In genomic region chr17:41324180-41325075, GRCh38 we compare ENCODE assay signal across 9 cellular contexts. TPM values are rescaled to one million over a fixed set of nuclear protein-coding genes. Genes with fewer than 3 reads are reported as not detected.
DNase-seq lines count a peak whose midpoint lies in the region; ATAC-seq and TF ChIP-seq lines count a peak whose summit lies in the region.
"Had no signal": no experiment of that assay in that cellular context is flagged by ENCODE, and none has a peak within 500 bp of the region (broad histone marks: within the 10 kb centered on the region; RNA-seq: fewer than 3 reads in every experiment).

No MANE protein-coding gene starts in this region.

- no peaks in the 10 kb centered on the region for H3K79me1 ChIP-seq in H9 (ENCODE audit: insufficient read depth, low read depth, low read length, poor library complexity, severe bottlenecking)

- H3K27ac ChIP-seq in CD4-positive, alpha-beta T cell (ENCODE audit: low read depth, low read length) = no peak overlapping the region
- no peak overlapping the region for H3K27ac ChIP-seq in H9 (ENCODE audit: insufficient read length, low read depth, low read length)
- no peak overlapping the region for H3K27ac ChIP-seq in WERI-Rb-1

- H3K14ac ChIP-seq in H9 (ENCODE audit: insufficient read depth, low read length) = no peak overlapping the region; the same call in 1 of the 2 replicates

- H3T11ph ChIP-seq in H9 (ENCODE audit: low read length) = no peak overlapping the region

- no peak overlapping the region for H3K4me3 Mint-ChIP-seq in CD4-positive, alpha-beta T cell
- 0 out of 5 replicates have a peak overlapping the region, but pooled peaks of 1 of the 2 experiments have one; percentile 16 for H3K4me3 Mint-ChIP-seq in H9
- H3K4me3 Mint-ChIP-seq: dendritic cell treated with granulocyte-macrophage colony-stimulating factor and Interleukin-4, amounts not matched to agents 40 ng/mL and 50 ng/mL, for 4 days had no signal

- no peak overlapping the region for H4K91ac ChIP-seq in H9 (ENCODE audit: insufficient read length, low read depth, low read length)

- H3K4ac ChIP-seq in H9 (ENCODE audit: low read depth, low read length) = no peak overlapping the region

- peak in 2 of 10 experiments; percentile 16 to 17 for DNase-seq in CD4-positive, alpha-beta T cell
- DNase-seq in H9 (peak; percentile 83), WERI-Rb-1 (no peak), left colon (peak in 1 of 2 donors; percentile 40), Kasumi-1 (lab: John Stamatoyannopoulos, UW) (no peak)

- POLR2A ChIA-PET in CD4-positive, alpha-beta T cell (lab: Charles Lee) = no interaction called here

- no peak overlapping the region for H3K18ac ChIP-seq in H9 (ENCODE audit: insufficient read length, low read depth, low read length)

- intact Hi-C loops in CD4-positive, alpha-beta T cell (cut with DNase I, micrococcal nuclease) = loop anchor here (5.0 to 10.0 kb wide), 9 partner anchors 92 to 522 kb away; partner anchors contain the start of genes KRTAP4-12 (in 1 of the 2), KRTAP4-16 (in 1 of the 2) and KRTAP9-3 (in 1 of the 2)
- intact Hi-C loops in left colon (cut with DNase I, micrococcal nuclease) = loop anchor here in 1 of 2 donors (5.0 kb wide), 1 partner anchor 417 kb away; no protein-coding TSS in a partner anchor

- no peak overlapping the region for H4K5ac ChIP-seq in H9 (ENCODE audit: insufficient read length, low read depth, low read length)

- H4K20me1 ChIP-seq in H9 (ENCODE audit: control insufficient read depth, insufficient read depth, insufficient read length) = no peaks in the 10 kb centered on the region

- H4K8ac ChIP-seq in H9 (replicated peaks; ENCODE audit: insufficient read length, low read depth, low read length) = no peak overlapping the region

- ATAC-seq in CD4-positive, alpha-beta T cell (ENCODE audit: poor library complexity) = no peak
- ATAC-seq in left colon (peak; percentile 82), HG02938 (IDR thresholded peaks at IDR 0.05; ENCODE audit: unreplicated experiment) (no peak), GM19351 (IDR thresholded peaks at IDR 0.05; ENCODE audit: unreplicated experiment) (no peak)
- ATAC-seq in activated CD4-positive, CD25-positive, alpha-beta regulatory T cell treated with anti-CD3 and anti-CD28 coated beads, Interleukin-2, amount 50 U/mL, for 24 hours = no peak

- no peak overlapping the region for H2AK5ac ChIP-seq in H9 (ENCODE audit: insufficient read length, low read length)

- H2BK20ac ChIP-seq in H9 (ENCODE audit: low read depth, low read length, poor library complexity, severe bottlenecking) = no peak overlapping the region

- H3K23me2 ChIP-seq in H9 (ENCODE audit: insufficient read length, low read depth, low read length, poor library complexity, severe bottlenecking) = no peaks in the 10 kb centered on the region

- H3K27me3 ChIP-seq in CD4-positive, alpha-beta T cell (ENCODE audit: control insufficient read depth, insufficient read depth, low read length) = no peaks in the 10 kb centered on the region
- H3K27me3 ChIP-seq in H9 (ENCODE audit: insufficient read depth, low read length) (no peaks in the 10 kb centered on the region), WERI-Rb-1 (ENCODE audit: insufficient read depth, low read depth, severe bottlenecking) (peaks cover 94% of the 10 kb centered on the region)

- no peak overlapping the region for H2BK120ac ChIP-seq in H9 (ENCODE audit: low read depth, low read length, poor library complexity, severe bottlenecking)

- TF ChIP-seq CTCF in CD4-positive, alpha-beta T cell (IDR thresholded peaks at IDR 0.05) = peak; percentile 34
- TF ChIP-seq CTCF in H9 (conservative IDR thresholded peaks at IDR 0.05) (peak; percentile 65), WERI-Rb-1 (IDR thresholded peaks at IDR 0.05; ENCODE audit: low read depth, low read length) (peak; percentile 57)

- peaks cover 7% of the 10 kb centered on the region for H3K9me3 Mint-ChIP-seq in CD4-positive, alpha-beta T cell
- peaks cover 13% of the 10 kb centered on the region in 2 experiments for H3K9me3 Mint-ChIP-seq in H9

- H3K36me3 ChIP-seq in WERI-Rb-1 = no peaks in the 10 kb centered on the region

- no peaks in the 10 kb centered on the region for H3K9me3 ChIP-seq in CD4-positive, alpha-beta T cell (ENCODE audit: control insufficient read depth, low read length)
- no peaks in the 10 kb centered on the region for H3K9me3 ChIP-seq in H9 (ENCODE audit: control insufficient read depth, low read depth, low read length)
- peaks cover 16% of the 10 kb centered on the region for H3K9me3 ChIP-seq in WERI-Rb-1 (ENCODE audit: severe bottlenecking)

- no peak overlapping the region for H3K4me2 ChIP-seq in H9 (ENCODE audit: insufficient read depth, insufficient read length, low read length)

- peaks cover 69% of the 10 kb centered on the region for H3K4me1 Mint-ChIP-seq in CD4-positive, alpha-beta T cell (ENCODE audit: low read depth)
- peaks cover 3 to 4% of the 10 kb centered on the region in 2 experiments; a peak in 2 of 4 replicates for H3K4me1 Mint-ChIP-seq in H9

- CTCF ChIA-PET in CD4-positive, alpha-beta T cell (lab: Charles Lee) = interaction anchor here (3.4 kb wide), 1 partner anchor 16 kb away, joined by 23 read pairs; the partner anchor contains the start of gene KRTAP16-1

- H2BK15ac ChIP-seq in H9 (ENCODE audit: low read depth, low read length) = no peak overlapping the region

- no peaks in the 10 kb centered on the region for H3K4me1 ChIP-seq in H9 (ENCODE audit: insufficient read depth, low read length)

- no peak overlapping the region for H3K9ac ChIP-seq in H9 (ENCODE audit: extremely low read depth, insufficient read length, low read length)

- H3K56ac ChIP-seq in H9 (ENCODE audit: insufficient read length, low read depth, low read length) = no peak overlapping the region

- no peak overlapping the region for H2BK5ac ChIP-seq in H9 (ENCODE audit: insufficient read length, low read length)

- H3K27ac Mint-ChIP-seq in CD4-positive, alpha-beta T cell = peak overlapping the region; percentile 81
- H3K27ac Mint-ChIP-seq in H9 = peak overlapping the region in 1 of 3 experiments; percentile 76; a peak in 1 of 7 replicates
- H3K27ac Mint-ChIP-seq: dendritic cell treated with granulocyte-macrophage colony-stimulating factor and Interleukin-4, amounts not matched to agents 40 ng/mL and 50 ng/mL, for 4 days had no signal

- H2BK12ac ChIP-seq in H9 (ENCODE audit: insufficient read length, low read depth, low read length) = no peak overlapping the region

- H3K23ac ChIP-seq in H9 (ENCODE audit: insufficient read length, low read depth, low read length) = no peak overlapping the region

- no peaks in the 10 kb centered on the region for H3K27me3 Mint-ChIP-seq in CD4-positive, alpha-beta T cell
- peaks cover 2% of the 10 kb centered on the region; the same call in 1 of the 2 replicates for H3K27me3 Mint-ChIP-seq in H9 (ENCODE audit: low read depth)

- H3K36me3 Mint-ChIP-seq in CD4-positive, alpha-beta T cell (ENCODE audit: low read depth) = no peaks in the 10 kb centered on the region
- H3K36me3 Mint-ChIP-seq in H9 (ENCODE audit: insufficient read depth in 1 of 3, low read depth in 3 of 3) = peaks cover 0 to 13% (median 7%) of the 10 kb centered on the region in 3 experiments; a peak in 1 of 7 replicates

- H3K79me2 ChIP-seq in H9 (ENCODE audit: insufficient read depth, low read length) = no peaks in the 10 kb centered on the region

- no CpG with 5 or more reads among the region's 16 CpGs for WGBS in H9 (ENCODE audit: extremely low coverage, insufficient read length, low lambda C conversion rate)

- H2AFZ ChIP-seq in H9 (ENCODE audit: low read length) = no peak overlapping the region

- H3K4me3 ChIP-seq in WERI-Rb-1 (ENCODE audit: low read depth, low read length) = no peak overlapping the region

RNA-seq across cellular contexts. Expression of gene KRTAP17-1, which starts 8.9 kb away (rescaled TPM):
- total RNA-seq in CD4-positive, alpha-beta T cell = not detected
- total RNA-seq in H9 (2021) (not detected in 2 replicates), left colon (not detected)

RNA-seq across cellular contexts. Expression of gene KRTAP16-1, which starts 15.3 kb away (rescaled TPM):
- total RNA-seq in CD4-positive, alpha-beta T cell = 1 to 10 TPM; 1.0 to 1.1 TPM
- total RNA-seq in H9 (2021) (not detected in 2 replicates), left colon (not detected)

RNA-seq across cellular contexts. Expression of gene KRTAP29-1, which starts 21.8 kb away (rescaled TPM):
- total RNA-seq in CD4-positive, alpha-beta T cell = not detected
- not detected in 2 replicates for total RNA-seq in H9 (2021)
- not detected for total RNA-seq in left colon

RNA-seq across cellular contexts. Expression of gene KRT33A, which starts 26.2 kb away (rescaled TPM):
- total RNA-seq in CD4-positive, alpha-beta T cell = not detected
- not detected in 2 replicates for total RNA-seq in H9 (2021)
- total RNA-seq in left colon = not detected

RNA-seq across cellular contexts. Expression of gene KRT33B, which starts 45.2 kb away (rescaled TPM):
- not detected for total RNA-seq in CD4-positive, alpha-beta T cell
- total RNA-seq in H9 (2021) (not detected in 2 replicates), left colon (not detected)
